Comparison of ENCODE assay signal across 8 cellular contexts in genomic region chr3:113018461-113019181, GRCh38. TPM values are rescaled to one million over a fixed set of nuclear protein-coding genes. Genes with fewer than 3 reads are reported as not detected.
DNase-seq lines count a peak whose midpoint lies in the region; TF ChIP-seq lines count a peak whose summit lies in the region.

No MANE protein-coding gene starts in this region.

- TF ChIP-seq CTCF in chondrocyte (IDR thresholded peaks at IDR 0.05): no peak

- H2BK12ac ChIP-seq in mesenchymal stem cell (ENCODE audit: low read length in 2 of 2): no peak overlapping the region

- H3K79me1 ChIP-seq in mesenchymal stem cell (replicated peaks; ENCODE audit: low read length, poor library complexity, severe bottlenecking): peaks cover 12% of the 10 kb centered on the region

- no peak overlapping the region for H2BK15ac ChIP-seq in mesenchymal stem cell (ENCODE audit: low read depth, poor library complexity, severe bottlenecking)

- peak overlapping the region in 1 of 2 experiments; percentile 9 for H3K23ac ChIP-seq in mesenchymal stem cell (ENCODE audit: low read length in 2 of 2)

- peak overlapping the region; percentile 69 to 85 for H3K18ac ChIP-seq in mesenchymal stem cell (ENCODE audit: low read depth in 1 of 2, low read length in 2 of 2)

- H3K36me3 ChIP-seq in NT2/D1 (ENCODE audit: insufficient read depth, insufficient read length, low read length) (peaks cover 43% of the 10 kb centered on the region), mesenchymal stem cell (ENCODE audit: control insufficient read depth in 1 of 2, insufficient read depth in 2 of 2, low read depth in 1 of 2, low read length in 2 of 2) (peaks cover 0 to 35% of the 10 kb centered on the region in 2 experiments), urinary bladder (ENCODE audit: insufficient read depth) (peaks cover 6% of the 10 kb centered on the region)

- peak overlapping the region; percentile 29 for H3K4me2 ChIP-seq in mesenchymal stem cell (ENCODE audit: low read length, poor library complexity, severe bottlenecking)

- H3K9ac ChIP-seq in NT2/D1 (ENCODE audit: insufficient read length, low read depth) (peak overlapping the region; percentile 96), mesenchymal stem cell (ENCODE audit: low read length) (peak overlapping the region; percentile 100)

- no peaks in the 10 kb centered on the region for H3K4me1 ChIP-seq in NT2/D1 (ENCODE audit: insufficient read depth, insufficient read length)
- no peaks in the 10 kb centered on the region for H3K4me1 ChIP-seq in mesenchymal stem cell (ENCODE audit: control insufficient read depth, insufficient read depth, low read depth, low read length)
- H3K4me1 ChIP-seq in urinary bladder (ENCODE audit: insufficient read depth): peaks cover 2% of the 10 kb centered on the region

- no peak overlapping the region for H2BK120ac ChIP-seq in mesenchymal stem cell (ENCODE audit: low read depth, low read length)

- H3K9me3 ChIP-seq in NT2/D1 (ENCODE audit: insufficient read depth, low read length) (no peaks in the 10 kb centered on the region), mesenchymal stem cell (ENCODE audit: control insufficient read depth, low read length) (no peaks in the 10 kb centered on the region)

- H3K14ac ChIP-seq in mesenchymal stem cell (ENCODE audit: low read length in 2 of 2): peak overlapping the region in 1 of 2 experiments; percentile 85

- peak overlapping the region; percentile 71 for H4K8ac ChIP-seq in mesenchymal stem cell (ENCODE audit: low read length)

- DNase-seq in activated effector memory CD4-positive, alpha-beta T cell treated with anti-CD3 and anti-CD28 coated beads, Interleukin-2, amount 50 U/mL, for 16 hours: peak; percentile 63
- DNase-seq in activated effector memory CD4-positive, alpha-beta T cell treated with Interleukin-2 at 50 U/mL for 16 hours: no peak
- no peak for DNase-seq in NT2/D1 (ENCODE audit: low read depth, low spot score)
- no peak for DNase-seq in chondrocyte (ENCODE audit: low spot score)
- DNase-seq in mesenchymal stem cell: peak; percentile 32
- DNase-seq in HEK293T (ENCODE audit: extremely low spot score): no peak
- no peak for DNase-seq in midbrain (lab: John Stamatoyannopoulos, UW)

- CTCF ChIA-PET in HEK293T (lab: Yijun Ruan, JAX): no interaction called here

- peaks cover 11% of the 10 kb centered on the region for H3K36me3 Mint-ChIP-seq in chondrocyte (ENCODE audit: low read depth)

- H3K27me3 Mint-ChIP-seq in chondrocyte (ENCODE audit: low read depth): no peaks in the 10 kb centered on the region

- H3K27me3 ChIP-seq in NT2/D1 (ENCODE audit: insufficient read depth, insufficient read length) (no peaks in the 10 kb centered on the region), mesenchymal stem cell (ENCODE audit: control insufficient read depth in 1 of 2, insufficient read depth in 1 of 2, low read length in 2 of 2) (no peaks in the 10 kb centered on the region)

- H3K27ac ChIP-seq in mesenchymal stem cell (ENCODE audit: low read length, poor library complexity, severe bottlenecking) (peak overlapping the region; percentile 87), urinary bladder (ENCODE audit: low read depth) (peak overlapping the region; percentile 91)

- H3K4me3 Mint-ChIP-seq in chondrocyte (ENCODE audit: unreplicated experiment): peak overlapping the region; percentile 89

- peaks cover 31% of the 10 kb centered on the region for H3K4me1 Mint-ChIP-seq in chondrocyte (ENCODE audit: low read depth)

- peak overlapping the region; percentile 56 to 69 for H3K4ac ChIP-seq in mesenchymal stem cell (ENCODE audit: low read depth in 1 of 2, low read length in 2 of 2)

- 8% methylated on average over 14 of the region's 14 CpGs for whole genome bisulfite sequencing in mesenchymal stem cell
- WGBS in urinary bladder: 9% methylated on average over 14 of the region's 14 CpGs

- H3K27ac Mint-ChIP-seq in chondrocyte (ENCODE audit: unreplicated experiment): peak overlapping the region; percentile 95

- peak overlapping the region; percentile 30 for H2AFZ ChIP-seq in mesenchymal stem cell (ENCODE audit: low read depth, low read length)

- peak overlapping the region; percentile 20 for H2AK5ac ChIP-seq in mesenchymal stem cell (ENCODE audit: low read length, severe bottlenecking)

- H3K4me3 ChIP-seq in NT2/D1 (ENCODE audit: insufficient read length, low read depth) (peak overlapping the region; percentile 96), mesenchymal stem cell (ENCODE audit: insufficient read depth in 1 of 2, low read depth in 1 of 2, low read length in 2 of 2) (peak overlapping the region; percentile 70 to 100), urinary bladder (ENCODE audit: low read depth, low read length) (peak overlapping the region; percentile 89)

- peak overlapping the region; percentile 3 for H2BK5ac ChIP-seq in mesenchymal stem cell (ENCODE audit: low read depth, low read length, poor library complexity, severe bottlenecking)

- peak overlapping the region; percentile 28 for H4K91ac ChIP-seq in mesenchymal stem cell (ENCODE audit: low read length)

- no peaks in the 10 kb centered on the region for H3K9me3 Mint-ChIP-seq in chondrocyte (ENCODE audit: low read depth)

- POLR2A ChIA-PET in HEK293T (lab: Yijun Ruan, JAX): interaction anchor here (0.8 to 2.5 kb wide), 9 partner anchors 10 to 496 kb away, joined by 3 to 22 read pairs (median 4); partner anchors contain the start of genes GTPBP8 and SPICE1

TF ChIP-seq in HEK293T, 16 proteins besides CTCF, POLR2A, EP300 and RAD21:
- TF ChIP-seq ELF4 (IDR thresholded peaks at IDR 0.05) (no peak), FOXM1 (IDR thresholded peaks at IDR 0.05; ENCODE audit: borderline replicate concordance) (no peak), SP1 (IDR thresholded peaks at IDR 0.05) (no peak), CTBP1 (IDR thresholded peaks at IDR 0.05; ENCODE audit: borderline replicate concordance) (no peak), SUZ12 (IDR thresholded peaks at IDR 0.05) (no peak), HDGF (IDR thresholded peaks at IDR 0.05; ENCODE audit: borderline replicate concordance) (no peak), TARDBP (IDR thresholded peaks at IDR 0.05) (no peak), L3MBTL2 (conservative IDR thresholded peaks at IDR 0.05) (no peak), PKNOX1 (IDR thresholded peaks at IDR 0.05) (no peak), NFRKB (IDR thresholded peaks at IDR 0.05) (no peak), ARNT (IDR thresholded peaks at IDR 0.05) (no peak)
TF ChIP-seq in HEK293T: peak in this region for 0.

RNA-seq across cellular contexts. Expression of gene GTPBP8, which starts 27.8 kb away (rescaled TPM):
- 14.3 to 15.2 TPM (median 14.4 TPM) in 3 replicates for total RNA-seq in chondrocyte
- polyA plus RNA-seq in mesenchymal stem cell (2013, experiment 1 of 2): 37.4 TPM
- polyA plus RNA-seq in mesenchymal stem cell (2013, experiment 2 of 2): 37.3 TPM
- total RNA-seq in urinary bladder: 25.3 TPM
- 15.4 TPM for polyA plus RNA-seq in urinary bladder

RNA-seq across cellular contexts. Expression of gene CD200R1, which starts 43.7 kb away (rescaled TPM):
- total RNA-seq in chondrocyte (not detected in 3 replicates), urinary bladder (7.5 TPM)
- 0.04 TPM for polyA plus RNA-seq in mesenchymal stem cell (2013, experiment 1 of 2)
- polyA plus RNA-seq in mesenchymal stem cell (2013, experiment 2 of 2): not detected
- 1.1 TPM for polyA plus RNA-seq in urinary bladder

Comparison
In these comparisons a context has a peak if more than half of its experiments do, and no peak if none do; other contexts are left out.
1. DNase-seq: peak in activated effector memory CD4-positive, alpha-beta T cell treated with anti-CD3 and anti-CD28 coated beads, Interleukin-2, amount 50 U/mL, for 16 hours (single experiment) and mesenchymal stem cell (single experiment); none in activated effector memory CD4-positive, alpha-beta T cell treated with Interleukin-2 at 50 U/mL for 16 hours (single experiment), NT2/D1 (single experiment), chondrocyte (single experiment), HEK293T (single experiment) and midbrain (single experiment).
2. Peak in every context shown above with its lines, with median percentiles within 50 percentile points of each other: H3K4me3 ChIP-seq.